In the genomic region with DNA sequence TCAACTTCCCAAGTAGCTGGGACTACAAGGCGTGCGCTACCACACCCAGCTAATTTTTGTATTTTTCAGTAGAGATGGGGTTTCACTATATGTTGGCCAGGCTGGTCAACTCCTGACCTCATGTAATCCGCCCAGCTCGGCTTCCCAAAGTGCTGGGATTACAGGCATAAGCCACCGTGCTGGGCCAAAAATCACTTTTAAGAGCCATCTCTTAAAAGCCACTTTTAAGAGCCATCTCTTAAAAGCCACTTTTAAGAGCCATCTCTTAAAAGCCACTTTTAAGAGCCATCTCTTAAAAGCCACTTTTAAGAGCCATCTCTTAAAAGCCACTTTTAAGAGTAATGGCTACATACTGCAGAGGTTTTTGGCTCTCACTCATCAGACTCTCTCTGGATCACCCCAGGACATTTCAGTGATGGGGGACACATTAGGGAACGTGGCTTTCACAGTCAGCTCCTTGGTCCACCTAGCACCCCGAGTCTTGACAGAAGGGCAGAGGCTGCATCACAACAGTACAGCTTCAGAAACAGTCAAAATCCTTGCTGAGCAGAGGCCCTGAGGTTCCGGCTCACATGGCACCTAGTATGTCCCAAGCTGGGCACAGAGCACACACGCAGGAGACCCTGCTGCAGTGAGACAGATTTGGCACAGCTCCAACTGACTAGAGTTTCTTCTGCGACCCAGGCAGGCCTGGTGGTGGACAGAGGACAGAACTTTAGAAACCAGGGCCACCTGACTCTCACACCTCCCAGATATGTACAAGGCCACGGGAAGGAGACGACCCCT, we compare ENCODE assay signal across 20 cellular contexts. TPM values are rescaled to one million over a fixed set of nuclear protein-coding genes. Genes with fewer than 3 reads are reported as not detected.
A peak's percentile ranks its signal among the peaks of the same experiment; 100 is the strongest.
DNase-seq lines count a peak whose midpoint lies in the region; ATAC-seq lines count a peak whose summit lies in the region.
"Had no signal": no experiment of that assay in that cellular context is flagged by ENCODE, and none has a peak within 500 bp of the region (broad histone marks: within the 10 kb centered on the region; RNA-seq: fewer than 3 reads in every experiment).

No MANE protein-coding gene starts in this region.

- H3K27me3 Mint-ChIP-seq in naive thymus-derived CD8-positive, alpha-beta T cell = no peaks in the 10 kb centered on the region
- H3K27me3 Mint-ChIP-seq: B cell, memory B cell had no signal

- ATAC-seq in naive thymus-derived CD8-positive, alpha-beta T cell = no peak
- ATAC-seq in GM18873 (IDR thresholded peaks at IDR 0.05; ENCODE audit: low FRiP score, unreplicated experiment) = no peak
- ATAC-seq: activated CD4-positive, CD25-positive, alpha-beta regulatory T cell treated with anti-CD3 and anti-CD28 coated beads, Interleukin-2, amount 50 U/mL, for 24 hours; activated CD8-positive, alpha-beta T cell treated with anti-CD3 and anti-CD28 coated beads, Interleukin-2, amount 10 ng/mL, durations not matched to agents 7 days and 5 days; Panc1 had no signal

- no peaks in the 10 kb centered on the region for H3K9me3 Mint-ChIP-seq in naive thymus-derived CD8-positive, alpha-beta T cell
- H3K9me3 Mint-ChIP-seq: memory B cell had no signal

- DNase-seq in D341Med (ENCODE audit: low spot score) (peak; percentile 18), NCI-H1436 (lab: John Stamatoyannopoulos, UW) (peak; percentile 53), NCI-H524 (lab: John Stamatoyannopoulos, UW) (peak; percentile 32 to 59), NCI-H82 treated with DMSO at 0.1 percent for 48 hours (lab: John Stamatoyannopoulos, UW; ENCODE audit: unreplicated experiment) (no peak)
- peak in 1 of 10 donors; percentile 4 for DNase-seq in naive thymus-derived CD8-positive, alpha-beta T cell
- no peak for DNase-seq in effector CD4-positive, alpha-beta T cell
- DNase-seq in activated naive CD4-positive, alpha-beta T cell treated with anti-CD3 and anti-CD28 coated beads, Interleukin-2, amount 50 U/mL, for 16 hours = no peak
- DNase-seq: activated CD8-positive, alpha-beta T cell treated with anti-CD3 and anti-CD28 coated beads, Interleukin-2, amount 10 ng/mL, durations not matched to agents 7 days and 5 days; activated effector memory CD4-positive, alpha-beta T cell treated with anti-CD3 and anti-CD28 coated beads, Interleukin-2, amount 50 U/mL, for 16 hours; activated T-cell treated with anti-CD3 and anti-CD28 coated beads for 4 hours; dorsolateral prefrontal cortex; kidney glomerular epithelial cell; NCI-H146; NCI-H446 treated with DMSO at 0.1 percent for 48 hours; nucleus accumbens had no signal

- no peak overlapping the region for H3K4me3 Mint-ChIP-seq in naive thymus-derived CD8-positive, alpha-beta T cell
- H3K4me3 Mint-ChIP-seq: activated CD8-positive, alpha-beta T cell treated with anti-CD3 and anti-CD28 coated beads, Interleukin-2, amount 10 ng/mL, durations not matched to agents 7 days and 5 days; B cell; memory B cell had no signal

- H3K4me1 Mint-ChIP-seq in naive thymus-derived CD8-positive, alpha-beta T cell = peaks cover 21 to 43% (median 37%) of the 10 kb centered on the region in 4 donors

- H3K36me3 Mint-ChIP-seq in naive thymus-derived CD8-positive, alpha-beta T cell = peaks cover 0 to 28% (median 5%) of the 10 kb centered on the region in 3 donors

- peak overlapping the region in 9 of 10 donors; percentile 24 to 87 (median 59) for H3K27ac Mint-ChIP-seq in naive thymus-derived CD8-positive, alpha-beta T cell
- H3K27ac Mint-ChIP-seq: B cell, memory B cell had no signal

- POLR2A ChIA-PET in naive thymus-derived CD8-positive, alpha-beta T cell (lab: Charles Lee) = no interaction called here

RNA-seq across cellular contexts. Expression of a gene that starts 23.6 kb away (rescaled TPM):
- total RNA-seq in naive thymus-derived CD8-positive, alpha-beta T cell = 10 to 100 TPM; 18.5 to 23.6 TPM
- 10 to 100 TPM in 1 of 3 donors, 1 to 10 TPM in 2; 5.8 to 13.8 (median 6.3) TPM for polyA plus RNA-seq in naive thymus-derived CD8-positive, alpha-beta T cell

RNA-seq across cellular contexts. Expression of a gene that starts 23.9 kb away (rescaled TPM):
- total RNA-seq in naive thymus-derived CD8-positive, alpha-beta T cell = 1 to 10 TPM; 1.0 to 1.2 TPM
- under 1 TPM in 1 of 3 donors, not detected in 2; 0.14 TPM for polyA plus RNA-seq in naive thymus-derived CD8-positive, alpha-beta T cell

RNA-seq across cellular contexts. Expression of a gene that starts 59.4 kb away (rescaled TPM):
- 10 to 100 TPM; 63.8 to 63.9 TPM for total RNA-seq in naive thymus-derived CD8-positive, alpha-beta T cell
- polyA plus RNA-seq in naive thymus-derived CD8-positive, alpha-beta T cell = 100 to 1,000 TPM; 132 to 158 (median 143) TPM

Comparison
In these comparisons a context has a peak if more than half of its experiments do, and no peak if none do; other contexts are left out.
1. DNase-seq: peak in D341Med (single experiment), NCI-H1436 (single experiment) and NCI-H524 (2 of 2); none in NCI-H82 treated with DMSO at 0.1 percent for 48 hours (single experiment), effector CD4-positive, alpha-beta T cell (single experiment) and activated naive CD4-positive, alpha-beta T cell treated with anti-CD3 and anti-CD28 coated beads, Interleukin-2, amount 50 U/mL, for 16 hours (single experiment).